1 cellular context compared by ENCODE assay signal in the genomic region with DNA sequence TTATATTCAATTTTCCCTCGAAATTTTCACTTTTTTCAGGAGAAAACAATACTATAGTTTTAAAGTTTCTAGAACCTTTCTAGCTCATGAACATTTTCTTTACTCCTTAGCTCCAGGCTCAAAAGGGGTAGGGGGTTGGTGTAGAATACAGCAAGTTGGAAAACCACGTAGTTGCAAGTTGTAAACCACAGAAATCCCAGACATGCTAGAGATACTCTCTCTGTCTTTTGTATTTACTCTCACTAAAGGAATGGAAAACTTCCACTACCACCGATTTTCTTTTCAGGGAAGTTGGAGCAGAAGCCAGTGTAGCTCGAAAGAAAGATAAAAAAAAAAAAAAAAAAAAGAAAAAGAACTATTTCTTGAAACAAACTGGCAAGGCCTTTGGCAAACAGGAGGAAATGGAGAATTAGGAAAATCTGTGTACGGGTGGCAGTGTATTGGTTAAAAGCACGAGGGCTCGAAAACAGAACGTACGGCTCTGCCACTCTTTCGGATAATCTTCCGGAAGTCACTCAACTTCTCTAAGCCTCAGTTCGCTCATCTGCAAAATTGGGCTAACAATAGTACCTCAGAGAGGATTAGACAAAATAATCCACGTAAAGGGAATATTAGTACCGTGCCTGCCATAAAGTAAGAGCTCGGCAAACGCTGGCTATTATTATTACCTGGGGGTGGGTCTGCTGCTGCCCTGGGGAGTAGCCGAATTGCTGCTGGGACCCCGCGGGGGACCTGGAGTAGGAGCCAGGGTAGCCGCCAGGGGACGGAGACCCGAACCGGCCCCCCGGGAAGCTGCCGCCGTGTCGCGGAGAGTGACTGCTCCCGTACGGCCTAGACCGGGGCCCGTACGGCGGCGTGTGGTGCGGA.
TF ChIP-seq lines count a peak whose summit lies in the region.

No MANE protein-coding gene starts in this region.

TF ChIP-seq in GM12878, 131 proteins besides CTCF, POLR2A, EP300 and RAD21:
- no peak for TF ChIP-seq PAX8 (IDR thresholded peaks at IDR 0.05)
- TF ChIP-seq, protein P1, sequence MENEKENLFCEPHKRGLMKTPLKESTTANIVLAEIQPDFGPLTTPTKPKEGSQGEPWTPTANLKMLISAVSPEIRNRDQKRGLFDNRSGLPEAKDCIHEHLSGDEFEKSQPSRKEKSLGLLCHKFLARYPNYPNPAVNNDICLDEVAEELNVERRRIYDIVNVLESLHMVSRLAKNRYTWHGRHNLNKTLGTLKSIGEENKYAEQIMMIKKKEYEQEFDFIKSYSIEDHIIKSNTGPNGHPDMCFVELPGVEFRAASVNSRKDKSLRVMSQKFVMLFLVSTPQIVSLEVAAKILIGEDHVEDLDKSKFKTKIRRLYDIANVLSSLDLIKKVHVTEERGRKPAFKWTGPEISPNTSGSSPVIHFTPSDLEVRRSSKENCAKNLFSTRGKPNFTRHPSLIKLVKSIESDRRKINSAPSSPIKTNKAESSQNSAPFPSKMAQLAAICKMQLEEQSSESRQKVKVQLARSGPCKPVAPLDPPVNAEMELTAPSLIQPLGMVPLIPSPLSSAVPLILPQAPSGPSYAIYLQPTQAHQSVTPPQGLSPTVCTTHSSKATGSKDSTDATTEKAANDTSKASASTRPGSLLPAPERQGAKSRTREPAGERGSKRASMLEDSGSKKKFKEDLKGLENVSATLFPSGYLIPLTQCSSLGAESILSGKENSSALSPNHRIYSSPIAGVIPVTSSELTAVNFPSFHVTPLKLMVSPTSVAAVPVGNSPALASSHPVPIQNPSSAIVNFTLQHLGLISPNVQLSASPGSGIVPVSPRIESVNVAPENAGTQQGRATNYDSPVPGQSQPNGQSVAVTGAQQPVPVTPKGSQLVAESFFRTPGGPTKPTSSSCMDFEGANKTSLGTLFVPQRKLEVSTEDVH (IDR thresholded peaks at IDR 0.05; ENCODE audit: low read depth, partially characterized antibody): no peak
- TF ChIP-seq ZBED1 (IDR thresholded peaks at IDR 0.05; ENCODE audit: borderline replicate concordance): 0 out of 2 replicates have a peak, but pooled peaks have one; percentile 23
- no peak for TF ChIP-seq ZNF24 (IDR thresholded peaks at IDR 0.05)
- TF ChIP-seq, protein P2, sequence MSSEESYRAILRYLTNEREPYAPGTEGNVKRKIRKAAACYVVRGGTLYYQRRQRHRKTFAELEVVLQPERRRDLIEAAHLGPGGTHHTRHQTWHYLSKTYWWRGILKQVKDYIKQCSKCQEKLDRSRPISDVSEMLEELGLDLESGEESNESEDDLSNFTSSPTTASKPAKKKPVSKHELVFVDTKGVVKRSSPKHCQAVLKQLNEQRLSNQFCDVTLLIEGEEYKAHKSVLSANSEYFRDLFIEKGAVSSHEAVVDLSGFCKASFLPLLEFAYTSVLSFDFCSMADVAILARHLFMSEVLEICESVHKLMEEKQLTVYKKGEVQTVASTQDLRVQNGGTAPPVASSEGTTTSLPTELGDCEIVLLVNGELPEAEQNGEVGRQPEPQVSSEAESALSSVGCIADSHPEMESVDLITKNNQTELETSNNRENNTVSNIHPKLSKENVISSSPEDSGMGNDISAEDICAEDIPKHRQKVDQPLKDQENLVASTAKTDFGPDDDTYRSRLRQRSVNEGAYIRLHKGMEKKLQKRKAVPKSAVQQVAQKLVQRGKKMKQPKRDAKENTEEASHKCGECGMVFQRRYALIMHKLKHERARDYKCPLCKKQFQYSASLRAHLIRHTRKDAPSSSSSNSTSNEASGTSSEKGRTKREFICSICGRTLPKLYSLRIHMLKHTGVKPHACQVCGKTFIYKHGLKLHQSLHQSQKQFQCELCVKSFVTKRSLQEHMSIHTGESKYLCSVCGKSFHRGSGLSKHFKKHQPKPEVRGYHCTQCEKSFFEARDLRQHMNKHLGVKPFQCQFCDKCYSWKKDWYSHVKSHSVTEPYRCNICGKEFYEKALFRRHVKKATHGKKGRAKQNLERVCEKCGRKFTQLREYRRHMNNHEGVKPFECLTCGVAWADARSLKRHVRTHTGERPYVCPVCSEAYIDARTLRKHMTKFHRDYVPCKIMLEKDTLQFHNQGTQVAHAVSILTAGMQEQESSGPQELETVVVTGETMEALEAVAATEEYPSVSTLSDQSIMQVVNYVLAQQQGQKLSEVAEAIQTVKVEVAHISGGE (CRISPR knock-in tag; IDR thresholded peaks at IDR 0.05): no peak
- TF ChIP-seq MYC (IDR thresholded peaks at IDR 0.05; ENCODE audit: insufficient read depth, insufficient read length, insufficient replicate concordance, low read length, severe bottlenecking): no peak
